Comparison of ENCODE assay signal across 8 cellular contexts in genomic region chr2:154623819-154624218, GRCh38.
DNase-seq lines count a peak whose midpoint lies in the region; ATAC-seq and TF ChIP-seq lines count a peak whose summit lies in the region.

No MANE protein-coding gene starts in this region.

- TF ChIP-seq CTCF in AG09319 (IDR thresholded peaks at IDR 0.05; ENCODE audit: low read depth, low read length), result peak; percentile 1; the same call in 1 of the 2 replicates
- TF ChIP-seq CTCF in fibroblast of the aortic adventitia (IDR thresholded peaks at IDR 0.05; ENCODE audit: insufficient read depth, low read length), result peak; percentile 27
- TF ChIP-seq CTCF in osteocyte (IDR thresholded peaks at IDR 0.05), result peak; percentile 77

- H3K4me3 ChIP-seq in fibroblast of the aortic adventitia (ENCODE audit: low read depth, low read length), result no peak overlapping the region

- no peak overlapping the region for H3K27ac Mint-ChIP-seq in osteocyte (ENCODE audit: unreplicated experiment)

- peak; percentile 59 for ATAC-seq in GM18861 (IDR thresholded peaks at IDR 0.05; ENCODE audit: unreplicated experiment)

- H3K9me3 Mint-ChIP-seq in osteocyte (ENCODE audit: unreplicated experiment), result no peaks in the 10 kb centered on the region

- H3K4me1 Mint-ChIP-seq in osteocyte (ENCODE audit: unreplicated experiment), result no peaks in the 10 kb centered on the region

- no peaks in the 10 kb centered on the region for H3K36me3 Mint-ChIP-seq in osteocyte (ENCODE audit: unreplicated experiment)

- no peak overlapping the region for H3K4me3 Mint-ChIP-seq in osteocyte (ENCODE audit: unreplicated experiment)

- DNase-seq in AG09319 (ENCODE audit: extremely low read depth, low read depth) (no peak), HuH-7.5 (ENCODE audit: low spot score) (peak; percentile 19), RPMI8226 (peak; percentile 39), fibroblast of the aortic adventitia (ENCODE audit: low read depth) (peak; percentile 6), osteocyte (ENCODE audit: extremely low spot score, unreplicated experiment) (no peak)
- DNase-seq in activated CD4-positive, alpha-beta T cell treated with anti-CD3 and anti-CD28 coated beads, Interleukin-2, amount 50 U/mL, for 1 hour, result no peak
- DNase-seq in activated CD4-positive, alpha-beta T cell treated with anti-CD3 and anti-CD28 coated beads for 1 hour, result no peak

- H3K27me3 Mint-ChIP-seq in osteocyte (ENCODE audit: unreplicated experiment), result no peaks in the 10 kb centered on the region

Comparison
In these comparisons a context has a peak if more than half of its experiments do, and no peak if none do; other contexts are left out.
1. DNase-seq: peak in HuH-7.5 (single experiment), RPMI8226 (single experiment) and fibroblast of the aortic adventitia (single experiment); none in AG09319 (single experiment), osteocyte (single experiment), activated CD4-positive, alpha-beta T cell treated with anti-CD3 and anti-CD28 coated beads, Interleukin-2, amount 50 U/mL, for 1 hour (single experiment) and activated CD4-positive, alpha-beta T cell treated with anti-CD3 and anti-CD28 coated beads for 1 hour (single experiment).
2. CTCF ChIP-seq: peak in every context shown above with its lines; median percentile 77 in osteocyte; 27 in fibroblast of the aortic adventitia; 1 in AG09319.